1 cellular context compared by ENCODE assay signal in genomic region chr9:121498487-121499176, GRCh38.
TF ChIP-seq lines count a peak whose summit lies in the region.

No MANE protein-coding gene starts in this region.

TF ChIP-seq in GM23338, 12 proteins besides CTCF, POLR2A, EP300 and RAD21 (continued from another document):
- TF ChIP-seq REST (IDR thresholded peaks at IDR 0.05; ENCODE audit: unreplicated experiment) (no peak), EZH2phosphoT487 (IDR thresholded peaks at IDR 0.05; ENCODE audit: unreplicated experiment) (no peak), POLR2AphosphoS5 (IDR thresholded peaks at IDR 0.05; ENCODE audit: low read depth) (no peak), EZH2 (IDR thresholded peaks at IDR 0.05; ENCODE audit: low read depth, unreplicated experiment) (peak; percentile 56)
TF ChIP-seq in GM23338: peak in this region for 1.
